11 cellular contexts compared by ENCODE assay signal in genomic region chr5:159451197-159452052, GRCh38.
A peak's percentile ranks its signal among the peaks of the same experiment; 100 is the strongest.
DNase-seq lines count a peak whose midpoint lies in the region; ATAC-seq, FAIRE-seq and TF ChIP-seq lines count a peak whose summit lies in the region.
"Had no signal": no experiment of that assay in that cellular context is flagged by ENCODE, and none has a peak within 500 bp of the region (broad histone marks: within the 10 kb centered on the region; RNA-seq: fewer than 3 reads in every experiment).

No MANE protein-coding gene starts in this region.

- H3K27me3 Mint-ChIP-seq in endothelial cell (ENCODE audit: unreplicated experiment), result peaks cover 7% of the 10 kb centered on the region
- H3K27me3 Mint-ChIP-seq: B cell had no signal

- in situ Hi-C loops in HepG2 (cut with HindIII; ENCODE audit: extremely low pct_ligation_motif_present, low pct_unique_long_range_greater_than_20kb), result no loop called here

- no peaks in the 10 kb centered on the region; a peak in 1 of 5 replicates for H3K27me3 ChIP-seq in HepG2 (ENCODE audit: control insufficient read depth in 1 of 2, insufficient read depth in 2 of 2, low read length in 2 of 2)

- no peaks in the 10 kb centered on the region for H3K9me3 Mint-ChIP-seq in endothelial cell (ENCODE audit: unreplicated experiment)

- H3K4me1 ChIP-seq in HepG2 (ENCODE audit: insufficient read depth, low read length), result no peaks in the 10 kb centered on the region

- H3K27ac ChIP-seq in HepG2 (ENCODE audit: extremely low read length, insufficient read depth, low read length), result no peak overlapping the region

- no peak overlapping the region for H3K4me3 ChIP-seq in HepG2 (replicated peaks in 1 of 3; ENCODE audit: insufficient read depth in 1 of 3, low read depth in 2 of 3, low read length in 3 of 3)

- no peak overlapping the region for H2AFZ ChIP-seq in HepG2 (ENCODE audit: low read length)

- no peak overlapping the region for H3K27ac Mint-ChIP-seq in endothelial cell (ENCODE audit: unreplicated experiment)
- H3K27ac Mint-ChIP-seq: B cell had no signal

- H3K4me1 Mint-ChIP-seq in endothelial cell (ENCODE audit: unreplicated experiment), result no peaks in the 10 kb centered on the region

- intact Hi-C loops in HepG2 (cut with micrococcal nuclease; ENCODE audit: unreplicated experiment), result no loop called here

- H4K20me1 ChIP-seq in HepG2 (ENCODE audit: insufficient read depth, low read length), result no peaks in the 10 kb centered on the region

- no peak for DNase-seq in activated CD4-positive, CD25-positive, alpha-beta regulatory T cell treated with anti-CD3 and anti-CD28 coated beads, Interleukin-2, amount 50 U/mL, for 72 hours
- peak; percentile 25 for DNase-seq in cerebellum (ENCODE audit: low spot score)
- no peak for DNase-seq in HepG2 (ENCODE audit: low spot score)
- DNase-seq in urothelium cell line (ENCODE audit: low spot score), result peak; percentile 81
- DNase-seq in endothelial cell (ENCODE audit: low spot score), result no peak
- DNase-seq in NOMO-1 treated with DMSO at 0.1 percent for 48 hours (lab: John Stamatoyannopoulos, UW; ENCODE audit: unreplicated experiment), result no peak
- no peak for DNase-seq in retina
- DNase-seq: activated naive CD4-positive, alpha-beta T cell treated with anti-CD3 and anti-CD28 coated beads, Interleukin-2, amount 50 U/mL, for 16 hours; kidney had no signal

- CTCF ChIA-PET in HepG2 (lab: Yijun Ruan, JAX; ENCODE audit: low intra/inter-chr PET ratio, low total read pairs), result no interaction called here

- FAIRE-seq in HepG2 (lab: Jason Lieb, UNC) (no peak), urothelium cell line (lab: Jason Lieb, UNC) (no peak)
- FAIRE-seq: kidney had no signal

- H3K9ac ChIP-seq in HepG2 (ENCODE audit: insufficient read depth, low read depth, low read length), result no peak overlapping the region

- no peak overlapping the region for H3K4me2 ChIP-seq in HepG2 (ENCODE audit: low read depth, low read length)

- no TSS peak for BruUV-seq in HepG2 (replicated peaks; lab: Mats Ljungman, UMichigan)

- ATAC-seq in activated CD4-positive, CD25-positive, alpha-beta regulatory T cell treated with anti-CD3 and anti-CD28 coated beads, Interleukin-2, amount 50 U/mL, for 24 hours, result peak; percentile 25 to 49
- no peak for ATAC-seq in HepG2

- TF ChIP-seq EP300 in HepG2 (IDR thresholded peaks at IDR 0.05; ENCODE audit: low read depth in 2 of 2, low read length in 2 of 2), result no peak
- TF ChIP-seq EP300 in HepG2 (CRISPR knock-in tag; IDR thresholded peaks at IDR 0.05; ENCODE audit: borderline replicate concordance), result no peak

- no peak for TF ChIP-seq POLR2A in HepG2 (IDR thresholded peaks at IDR 0.05; ENCODE audit: insufficient read depth in 1 of 2, low read depth in 2 of 2, low read length in 2 of 2)

- 43% methylated on average over 13 of the region's 13 CpGs for WGBS in HepG2 (ENCODE audit: low lambda C conversion rate)

- no peak overlapping the region for H3K4me3 Mint-ChIP-seq in endothelial cell (ENCODE audit: unreplicated experiment)
- H3K4me3 Mint-ChIP-seq: B cell had no signal

- TF ChIP-seq CTCF in HepG2 (CRISPR knock-in tag; IDR thresholded peaks at IDR 0.05), result no peak
- no peak for TF ChIP-seq CTCF in endothelial cell (IDR thresholded peaks at IDR 0.05; ENCODE audit: unreplicated experiment)

- no peak for TF ChIP-seq RAD21 in HepG2 (CRISPR knock-in tag; IDR thresholded peaks at IDR 0.05)

- POLR2A ChIA-PET in HepG2 (lab: Yijun Ruan, JAX), result no interaction called here

- no peaks in the 10 kb centered on the region for H3K79me2 ChIP-seq in HepG2 (ENCODE audit: insufficient read depth, low read length)

- H3K9me3 ChIP-seq in HepG2 (ENCODE audit: low read length), result no peaks in the 10 kb centered on the region

- no peaks in the 10 kb centered on the region for H3K36me3 Mint-ChIP-seq in endothelial cell (ENCODE audit: low read depth, unreplicated experiment)

- no peaks in the 10 kb centered on the region for H3K36me3 ChIP-seq in HepG2 (replicated peaks in 1 of 2; ENCODE audit: control insufficient read depth in 1 of 2, insufficient read depth in 2 of 2, low read length in 2 of 2)

TF ChIP-seq in HepG2, 621 proteins besides CTCF, POLR2A, EP300 and RAD21:
- TF ChIP-seq MAFF (IDR thresholded peaks at IDR 0.05; ENCODE audit: low read depth, low read length) (peak; percentile 91), HNRNPL (IDR thresholded peaks at IDR 0.05; ENCODE audit: low read depth, low read length) (no peak), MBNL3 (CRISPR knock-in tag; conservative IDR thresholded peaks at IDR 0.05) (no peak), ZNF878 (CRISPR knock-in tag; IDR thresholded peaks at IDR 0.05) (no peak), ZNF614 (CRISPR knock-in tag; IDR thresholded peaks at IDR 0.05; ENCODE audit: borderline replicate concordance) (no peak), ZNF160 (CRISPR knock-in tag; IDR thresholded peaks at IDR 0.05) (no peak), ZNF281 (CRISPR knock-in tag; IDR thresholded peaks at IDR 0.05; ENCODE audit: borderline replicate concordance) (no peak), PBX3 (CRISPR knock-in tag; IDR thresholded peaks at IDR 0.05; ENCODE audit: borderline replicate concordance) (no peak), RNF219 (CRISPR knock-in tag; IDR thresholded peaks at IDR 0.05) (no peak), MAFK (conservative IDR thresholded peaks at IDR 0.05 in 1 of 2, IDR thresholded peaks at IDR 0.05 in 1 of 2; ENCODE audit: low read length in 2 of 2) (peak; percentile 92 to 96), THAP11 (CRISPR knock-in tag; IDR thresholded peaks at IDR 0.05) (no peak), HOXA3 (CRISPR knock-in tag; IDR thresholded peaks at IDR 0.05) (no peak), NR2F1 (CRISPR knock-in tag; IDR thresholded peaks at IDR 0.05) (no peak), ZNF879 (CRISPR knock-in tag; IDR thresholded peaks at IDR 0.05) (no peak), CREBL2 (CRISPR knock-in tag; IDR thresholded peaks at IDR 0.05; ENCODE audit: borderline replicate concordance) (no peak)
TF ChIP-seq in HepG2: peak in this region for 2.

Comparison
In these comparisons a context has a peak if more than half of its experiments do, and no peak if none do; other contexts are left out.
1. DNase-seq: peak in cerebellum (single experiment) and urothelium cell line (single experiment); none in activated CD4-positive, CD25-positive, alpha-beta regulatory T cell treated with anti-CD3 and anti-CD28 coated beads, Interleukin-2, amount 50 U/mL, for 72 hours (single experiment), HepG2 (single experiment), endothelial cell (single experiment), NOMO-1 treated with DMSO at 0.1 percent for 48 hours (single experiment) and retina (single experiment).